ENCODE assay signal across 2 cellular contexts in the genomic region with DNA sequence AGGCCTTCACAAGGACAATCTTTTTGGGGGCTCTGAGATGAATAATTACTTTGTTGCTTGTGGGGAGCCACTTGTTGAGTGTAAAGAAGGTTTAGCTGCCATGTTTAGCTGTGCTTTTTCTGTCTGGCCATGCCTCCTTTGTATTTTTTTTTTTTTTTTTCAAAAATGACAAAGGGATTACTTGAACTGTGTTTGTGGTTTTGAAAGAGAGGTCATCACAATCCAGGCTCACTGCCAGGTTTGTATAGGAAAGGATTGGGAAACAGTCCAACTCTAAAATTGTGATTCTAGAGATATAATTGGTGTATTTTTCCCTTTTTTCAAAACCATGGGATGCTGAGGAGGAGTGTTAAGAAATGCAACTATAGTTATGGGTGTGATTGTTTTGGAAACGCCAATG.
A peak's percentile ranks its signal among the peaks of the same experiment; 100 is the strongest.
TF ChIP-seq lines count a peak whose summit lies in the region.

No MANE protein-coding gene starts in this region.

TF ChIP-seq in K562, 482 proteins besides CTCF, POLR2A, EP300 and RAD21 (continues in another document):
- TF ChIP-seq, protein P1, sequence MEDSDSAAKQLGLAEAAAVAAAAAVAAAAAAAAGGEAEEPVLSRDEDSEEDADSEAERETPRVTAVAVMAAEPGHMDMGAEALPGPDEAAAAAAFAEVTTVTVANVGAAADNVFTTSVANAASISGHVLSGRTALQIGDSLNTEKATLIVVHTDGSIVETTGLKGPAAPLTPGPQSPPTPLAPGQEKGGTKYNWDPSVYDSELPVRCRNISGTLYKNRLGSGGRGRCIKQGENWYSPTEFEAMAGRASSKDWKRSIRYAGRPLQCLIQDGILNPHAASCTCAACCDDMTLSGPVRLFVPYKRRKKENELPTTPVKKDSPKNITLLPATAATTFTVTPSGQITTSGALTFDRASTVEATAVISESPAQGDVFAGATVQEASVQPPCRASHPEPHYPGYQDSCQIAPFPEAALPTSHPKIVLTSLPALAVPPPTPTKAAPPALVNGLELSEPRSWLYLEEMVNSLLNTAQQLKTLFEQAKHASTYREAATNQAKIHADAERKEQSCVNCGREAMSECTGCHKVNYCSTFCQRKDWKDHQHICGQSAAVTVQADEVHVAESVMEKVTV (CRISPR knock-in tag; IDR thresholded peaks at IDR 0.05), result no peak
- TF ChIP-seq NR2C2 (CRISPR knock-in tag; IDR thresholded peaks at IDR 0.05) (no peak), NR2C2 (tag; IDR thresholded peaks at IDR 0.05) (peak; percentile 54; the same call in 1 of the 2 replicates), ADNP (tag; IDR thresholded peaks at IDR 0.05) (no peak), XRCC3 (IDR thresholded peaks at IDR 0.05) (no peak), CCNT2 (IDR thresholded peaks at IDR 0.05; ENCODE audit: borderline replicate concordance, extremely low read depth, insufficient read length, low read depth, low read length) (no peak), OTX1 (CRISPR knock-in tag; IDR thresholded peaks at IDR 0.05) (no peak), NCOA1 (IDR thresholded peaks at IDR 0.05; ENCODE audit: low read depth) (no peak), ZNF408 (CRISPR knock-in tag; IDR thresholded peaks at IDR 0.05; ENCODE audit: low read depth) (no peak), HMG20A (CRISPR knock-in tag; conservative IDR thresholded peaks at IDR 0.05) (no peak), SRSF1 (IDR thresholded peaks at IDR 0.05; ENCODE audit: low read depth, low read length) (no peak), KDM2B (CRISPR knock-in tag; IDR thresholded peaks at IDR 0.05) (no peak), ZNF592 (IDR thresholded peaks at IDR 0.05) (no peak)
- TF ChIP-seq, protein P2, sequence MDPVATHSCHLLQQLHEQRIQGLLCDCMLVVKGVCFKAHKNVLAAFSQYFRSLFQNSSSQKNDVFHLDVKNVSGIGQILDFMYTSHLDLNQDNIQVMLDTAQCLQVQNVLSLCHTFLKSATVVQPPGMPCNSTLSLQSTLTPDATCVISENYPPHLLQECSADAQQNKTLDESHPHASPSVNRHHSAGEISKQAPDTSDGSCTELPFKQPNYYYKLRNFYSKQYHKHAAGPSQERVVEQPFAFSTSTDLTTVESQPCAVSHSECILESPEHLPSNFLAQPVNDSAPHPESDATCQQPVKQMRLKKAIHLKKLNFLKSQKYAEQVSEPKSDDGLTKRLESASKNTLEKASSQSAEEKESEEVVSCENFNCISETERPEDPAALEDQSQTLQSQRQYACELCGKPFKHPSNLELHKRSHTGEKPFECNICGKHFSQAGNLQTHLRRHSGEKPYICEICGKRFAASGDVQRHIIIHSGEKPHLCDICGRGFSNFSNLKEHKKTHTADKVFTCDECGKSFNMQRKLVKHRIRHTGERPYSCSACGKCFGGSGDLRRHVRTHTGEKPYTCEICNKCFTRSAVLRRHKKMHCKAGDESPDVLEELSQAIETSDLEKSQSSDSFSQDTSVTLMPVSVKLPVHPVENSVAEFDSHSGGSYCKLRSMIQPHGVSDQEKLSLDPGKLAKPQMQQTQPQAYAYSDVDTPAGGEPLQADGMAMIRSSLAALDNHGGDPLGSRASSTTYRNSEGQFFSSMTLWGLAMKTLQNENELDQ (CRISPR knock-in tag; IDR thresholded peaks at IDR 0.05; ENCODE audit: borderline replicate concordance), result no peak
- TF ChIP-seq, protein P3, sequence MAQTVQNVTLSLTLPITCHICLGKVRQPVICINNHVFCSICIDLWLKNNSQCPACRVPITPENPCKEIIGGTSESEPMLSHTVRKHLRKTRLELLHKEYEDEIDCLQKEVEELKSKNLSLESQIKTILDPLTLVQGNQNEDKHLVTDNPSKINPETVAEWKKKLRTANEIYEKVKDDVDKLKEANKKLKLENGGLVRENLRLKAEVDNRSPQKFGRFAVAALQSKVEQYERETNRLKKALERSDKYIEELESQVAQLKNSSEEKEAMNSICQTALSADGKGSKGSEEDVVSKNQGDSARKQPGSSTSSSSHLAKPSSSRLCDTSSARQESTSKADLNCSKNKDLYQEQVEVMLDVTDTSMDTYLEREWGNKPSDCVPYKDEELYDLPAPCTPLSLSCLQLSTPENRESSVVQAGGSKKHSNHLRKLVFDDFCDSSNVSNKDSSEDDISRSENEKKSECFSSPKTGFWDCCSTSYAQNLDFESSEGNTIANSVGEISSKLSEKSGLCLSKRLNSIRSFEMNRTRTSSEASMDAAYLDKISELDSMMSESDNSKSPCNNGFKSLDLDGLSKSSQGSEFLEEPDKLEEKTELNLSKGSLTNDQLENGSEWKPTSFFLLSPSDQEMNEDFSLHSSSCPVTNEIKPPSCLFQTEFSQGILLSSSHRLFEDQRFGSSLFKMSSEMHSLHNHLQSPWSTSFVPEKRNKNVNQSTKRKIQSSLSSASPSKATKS (CRISPR knock-in tag; IDR thresholded peaks at IDR 0.05), result no peak

TF ChIP-seq in HEK293T, 16 proteins besides CTCF, POLR2A, EP300 and RAD21:
- TF ChIP-seq HDGF (IDR thresholded peaks at IDR 0.05; ENCODE audit: borderline replicate concordance) (no peak), CTBP1 (IDR thresholded peaks at IDR 0.05; ENCODE audit: borderline replicate concordance) (no peak), ZNF384 (IDR thresholded peaks at IDR 0.05) (no peak), LEF1 (IDR thresholded peaks at IDR 0.05; ENCODE audit: borderline replicate concordance) (no peak), PKNOX1 (IDR thresholded peaks at IDR 0.05) (no peak), TARDBP (IDR thresholded peaks at IDR 0.05) (no peak), FOXK2 (IDR thresholded peaks at IDR 0.05) (no peak), L3MBTL2 (conservative IDR thresholded peaks at IDR 0.05) (no peak), ELF4 (IDR thresholded peaks at IDR 0.05) (no peak), FOXA1 (IDR thresholded peaks at IDR 0.05) (no peak)
TF ChIP-seq in HEK293T: peak in this region for 0.
